ENCODE assay signal across 11 cellular contexts in genomic region chrX:68443155-68443868, GRCh38. TPM values are rescaled to one million over a fixed set of nuclear protein-coding genes. Genes with fewer than 3 reads are reported as not detected.
A peak's percentile ranks its signal among the peaks of the same experiment; 100 is the strongest.
DNase-seq lines count a peak whose midpoint lies in the region; ATAC-seq, FAIRE-seq and TF ChIP-seq lines count a peak whose summit lies in the region.
"Had no signal": no experiment of that assay in that cellular context is flagged by ENCODE, and none has a peak within 500 bp of the region (broad histone marks: within the 10 kb centered on the region; RNA-seq: fewer than 3 reads in every experiment).

No MANE protein-coding gene starts in this region.

- DNase-seq in kidney (no peak), inferior parietal cortex (ENCODE audit: extremely low spot score) (no peak)
- no peak for DNase-seq in activated naive CD8-positive, alpha-beta T cell treated with anti-CD3 and anti-CD28 coated beads for 36 hours
- DNase-seq: effector memory CD4-positive, alpha-beta T cell had no signal

- H3K27ac Mint-ChIP-seq in activated naive CD8-positive, alpha-beta T cell treated with anti-CD3 and anti-CD28 coated beads for 36 hours, result no peak overlapping the region

- H3K4me1 ChIP-seq in kidney (ENCODE audit: control insufficient read depth in 1 of 2, insufficient read depth in 1 of 2, low read depth in 1 of 2, low read length in 2 of 2), result no peaks in the 10 kb centered on the region

- ATAC-seq in GM18511 (IDR thresholded peaks at IDR 0.05; ENCODE audit: unreplicated experiment), result peak; percentile 69
- peak; percentile 41 for ATAC-seq in HG02678 (IDR thresholded peaks at IDR 0.05; ENCODE audit: unreplicated experiment)
- peak; percentile 49; the same call in 2 of the 3 replicates for ATAC-seq in SK-N-SH treated with all-trans-retinoic acid at 6 μM for 48 hours
- no peak for ATAC-seq in HG02798 (IDR thresholded peaks at IDR 0.05; ENCODE audit: poor library complexity, unreplicated experiment)
- no peak for ATAC-seq in HG02870 (IDR thresholded peaks at IDR 0.05; ENCODE audit: unreplicated experiment)

- FAIRE-seq in kidney (lab: Jason Lieb, UNC), result peak; percentile 25
- FAIRE-seq: TTC549 had no signal

- no peak overlapping the region for H3K4me3 ChIP-seq in kidney (ENCODE audit: low read length in 2 of 2)

- no peaks in the 10 kb centered on the region for H3K9me3 ChIP-seq in kidney (ENCODE audit: control insufficient read depth in 1 of 2, low read length in 2 of 2)

- intact Hi-C loops in kidney (cut with DNase I), result no loop called here

- no peaks in the 10 kb centered on the region for H3K36me3 ChIP-seq in kidney (ENCODE audit: control insufficient read depth in 1 of 2, insufficient read depth in 2 of 2, low read length in 2 of 2)

- H3K9ac ChIP-seq in kidney (ENCODE audit: low read length in 2 of 2), result no peak overlapping the region

- H3K4me1 Mint-ChIP-seq in activated naive CD8-positive, alpha-beta T cell treated with anti-CD3 and anti-CD28 coated beads for 36 hours, result peaks cover 7% of the 10 kb centered on the region

- TF ChIP-seq CTCF in kidney (IDR thresholded peaks at IDR 0.05; ENCODE audit: borderline replicate concordance, extremely low read depth, insufficient read depth), result no peak

- no peaks in the 10 kb centered on the region for H3K36me3 Mint-ChIP-seq in activated naive CD8-positive, alpha-beta T cell treated with anti-CD3 and anti-CD28 coated beads for 36 hours

- H3K27me3 Mint-ChIP-seq in activated naive CD8-positive, alpha-beta T cell treated with anti-CD3 and anti-CD28 coated beads for 36 hours, result peaks cover 7% of the 10 kb centered on the region
- H3K27me3 Mint-ChIP-seq: IgD-negative memory B cell had no signal

- H3K4me3 Mint-ChIP-seq in activated naive CD8-positive, alpha-beta T cell treated with anti-CD3 and anti-CD28 coated beads for 36 hours, result no peak overlapping the region
- H3K4me3 Mint-ChIP-seq: IgD-negative memory B cell had no signal

- no peaks in the 10 kb centered on the region for H3K9me3 Mint-ChIP-seq in activated naive CD8-positive, alpha-beta T cell treated with anti-CD3 and anti-CD28 coated beads for 36 hours
- H3K9me3 Mint-ChIP-seq: IgD-negative memory B cell had no signal

- no peak overlapping the region for H3K27ac ChIP-seq in kidney (ENCODE audit: low read depth in 2 of 2, low read length in 2 of 2)

TF ChIP-seq in SK-N-SH treated with all-trans-retinoic acid at 6 μM for 48 hours, 23 proteins besides CTCF, POLR2A, EP300 and RAD21:
- TF ChIP-seq TCF4 (CRISPR knock-in tag; IDR thresholded peaks at IDR 0.05; ENCODE audit: borderline replicate concordance), result no peak
- no peak for TF ChIP-seq PATZ1 (CRISPR knock-in tag; IDR thresholded peaks at IDR 0.05; ENCODE audit: borderline replicate concordance)
TF ChIP-seq in SK-N-SH treated with all-trans-retinoic acid at 6 μM for 48 hours: peak in this region for 0.

RNA-seq across cellular contexts. Expression of gene OPHN1, which starts 10.0 kb away (rescaled TPM):
- 9.5 TPM for total RNA-seq in kidney
- 1.9 TPM for polyA plus RNA-seq in kidney (ENCODE audit: insufficient read depth, low read depth, low replicate concordance)
- not detected for total RNA-seq in activated naive CD8-positive, alpha-beta T cell treated with anti-CD3 and anti-CD28 coated beads for 36 hours
- polyA plus RNA-seq: IgD-negative memory B cell had no signal

RNA-seq across cellular contexts. Expression of gene YIPF6, which starts 55.5 kb away (rescaled TPM):
- total RNA-seq in kidney, result 41.6 TPM
- 16.2 TPM for polyA plus RNA-seq in kidney (ENCODE audit: insufficient read depth, low read depth, low replicate concordance)
- 10 to 100 TPM; 11.9 to 13.8 TPM for total RNA-seq in activated naive CD8-positive, alpha-beta T cell treated with anti-CD3 and anti-CD28 coated beads for 36 hours

Comparison
In these comparisons a context has a peak if more than half of its experiments do, and no peak if none do; other contexts are left out.
1. ATAC-seq: peak in GM18511 (single experiment), HG02678 (single experiment) and SK-N-SH treated with all-trans-retinoic acid at 6 μM for 48 hours (single experiment); none in HG02798 (single experiment) and HG02870 (single experiment).